Comparison of ENCODE assay signal across 8 cellular contexts in the genomic region with DNA sequence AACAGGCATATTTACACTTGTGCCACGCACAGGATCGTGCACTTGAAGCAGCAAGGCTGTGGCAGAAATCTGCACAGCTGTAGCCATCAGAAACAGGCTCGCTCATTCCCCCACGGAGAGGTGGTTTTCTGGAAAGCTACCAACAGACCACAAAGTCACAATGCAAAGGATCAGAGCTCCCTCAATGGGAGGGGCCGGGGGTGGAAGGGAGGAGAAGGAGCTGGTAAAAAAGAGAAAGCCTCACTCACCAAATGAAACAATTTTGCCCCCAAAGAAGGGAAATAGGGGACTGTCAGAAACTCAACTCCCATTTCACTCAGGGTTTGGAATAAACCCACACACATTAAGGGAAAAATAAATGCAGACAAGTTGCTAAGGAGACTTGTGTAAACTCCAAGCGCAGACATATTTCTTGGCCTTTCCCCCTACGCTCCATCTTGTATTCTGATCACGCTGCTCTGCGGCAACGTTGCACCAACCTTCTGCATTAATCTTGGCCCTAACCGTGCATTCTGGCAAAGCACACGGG. TPM values are rescaled to one million over a fixed set of nuclear protein-coding genes. Genes with fewer than 3 reads are reported as not detected.
DNase-seq lines count a peak whose midpoint lies in the region; ATAC-seq and TF ChIP-seq lines count a peak whose summit lies in the region.

No MANE protein-coding gene starts in this region.

- peak overlapping the region; percentile 92 for H2AK5ac ChIP-seq in IMR-90 (ENCODE audit: low read depth, low read length)

- peaks cover 13% of the 10 kb centered on the region for H3K9me1 ChIP-seq in IMR-90 (ENCODE audit: insufficient read depth, low read length)

- H3K9me3 ChIP-seq in IMR-90 (ENCODE audit: control insufficient read depth, insufficient read depth, low read length) (no peaks in the 10 kb centered on the region), testis (no peaks in the 10 kb centered on the region)

- H4K5ac ChIP-seq in IMR-90 (ENCODE audit: low read depth, low read length), result peak overlapping the region; percentile 6

- peak overlapping the region; percentile 97 for H2BK5ac ChIP-seq in IMR-90 (ENCODE audit: low read depth, low read length, poor library complexity, severe bottlenecking)

- H3K4me1 ChIP-seq in IMR-90 (ENCODE audit: control insufficient read depth, insufficient read depth, low read length) (peaks cover 42% of the 10 kb centered on the region), testis (peaks cover 30% of the 10 kb centered on the region)

- in situ Hi-C loops in IMR-90 (cut with MboI; ENCODE audit: low sequenced_read_pairs), result no loop called here

- ATAC-seq in IMR-90 (ENCODE audit: low read depth), result peak; percentile 41
- no peak for ATAC-seq in HG03025 (IDR thresholded peaks at IDR 0.05; ENCODE audit: low FRiP score, unreplicated experiment)
- no peak for ATAC-seq in GM18517 (IDR thresholded peaks at IDR 0.05; ENCODE audit: unreplicated experiment)
- ATAC-seq in activated T-cell treated with anti-CD3 and anti-CD28 coated beads, Interleukin-2, amount 50 U/mL, for 72 hours (replicated peaks in 1 of 2), result no peak

- H3K4me3 ChIP-seq in IMR-90 (ENCODE audit: insufficient read depth, low read depth, low read length), result peak overlapping the region; percentile 2; the same call in 1 of the 2 replicates
- no peak overlapping the region for H3K4me3 ChIP-seq in testis

- 7% methylated on average over 2 of the region's 12 CpGs; no CpG with 5 or more reads in 1 of the 2 experiments for WGBS in IMR-90 (ENCODE audit: extremely low coverage in 2 of 2, insufficient read length in 1 of 2), 2 experiments
- WGBS in testis, 2 donors, result 31 to 38% methylated on average over 12 of the region's 12 CpGs

- H2BK120ac ChIP-seq in IMR-90 (ENCODE audit: low read depth, low read length), result peak overlapping the region; percentile 90

- peak overlapping the region; percentile 38 for H3K18ac ChIP-seq in IMR-90 (ENCODE audit: low read depth, low read length)

- peaks cover 40% of the 10 kb centered on the region for H3K36me3 ChIP-seq in IMR-90 (ENCODE audit: control insufficient read depth, insufficient read depth, low read length)
- H3K36me3 ChIP-seq in testis (ENCODE audit: low read depth, missing control alignments), result no peaks in the 10 kb centered on the region

- no peak for TF ChIP-seq CTCF in IMR-90 (conservative IDR thresholded peaks at IDR 0.05; ENCODE audit: low read depth, low read length)
- no peak for TF ChIP-seq CTCF in MCF 10A (IDR thresholded peaks at IDR 0.05; ENCODE audit: unreplicated experiment)
- TF ChIP-seq CTCF in testis (IDR thresholded peaks at IDR 0.05), result no peak

- H3K27ac ChIP-seq in IMR-90 (ENCODE audit: insufficient read depth, low read length) (peak overlapping the region; percentile 82), testis (peak overlapping the region; percentile 85 to 91)

- H3K27me3 Mint-ChIP-seq in MCF 10A (ENCODE audit: insufficient read depth, unreplicated experiment), result no peaks in the 10 kb centered on the region
- peaks cover 9% of the 10 kb centered on the region for H3K27me3 Mint-ChIP-seq in activated T-cell treated with anti-CD3 and anti-CD28 coated beads, Interleukin-2, amount 50 U/mL, for 72 hours (ENCODE audit: low read depth)

- intact Hi-C loops in IMR-90 (cut with micrococcal nuclease) (no loop called here), MCF 10A (cut with micrococcal nuclease) (no loop called here), testis (cut with DNase I; ENCODE audit: low total_unique reads) (no loop called here)

- H3K27me3 ChIP-seq in IMR-90 (ENCODE audit: control insufficient read depth, insufficient read depth, low read length), result no peaks in the 10 kb centered on the region
- H3K27me3 ChIP-seq in testis, result no peaks in the 10 kb centered on the region

- H4K8ac ChIP-seq in IMR-90 (ENCODE audit: low read depth in 2 of 2, low read length in 2 of 2), result peak overlapping the region; percentile 17 to 78

- dilution Hi-C loops in IMR-90 (cut with HindIII; ENCODE audit: low sequenced_read_pairs, unreplicated experiment), result no loop called here

- peak overlapping the region; percentile 53; the same call in 1 of the 3 replicates for H2BK15ac ChIP-seq in IMR-90 (ENCODE audit: low read depth, low read length)

- peak overlapping the region; percentile 60 for H3K4me2 ChIP-seq in IMR-90 (ENCODE audit: low read depth, low read length)

- CTCF ChIA-PET in IMR-90 (lab: Yijun Ruan, JAX) (interaction anchor here (0.9 kb wide), 1 partner anchor 20 kb away, joined by 3 read pairs; no protein-coding TSS in a partner anchor), MCF 10A (lab: Yijun Ruan, JAX) (interaction anchor here (0.5 to 3.5 kb wide), 8 partner anchors 18 to 504 kb away, joined by 3 to 32 read pairs (median 4); no protein-coding TSS in a partner anchor)

- H3K4ac ChIP-seq in IMR-90 (ENCODE audit: low read depth, low read length), result peak overlapping the region; percentile 95

- no peak for TF ChIP-seq RAD21 in IMR-90 (IDR thresholded peaks at IDR 0.05; ENCODE audit: low read length)

- H2BK20ac ChIP-seq in IMR-90 (ENCODE audit: low read depth, low read length), result peak overlapping the region; percentile 89

- peak overlapping the region; percentile 85 for H3K56ac ChIP-seq in IMR-90 (ENCODE audit: extremely low read depth, insufficient read depth, low read length)

- H3K36me3 Mint-ChIP-seq in MCF 10A (ENCODE audit: insufficient read depth, unreplicated experiment), result peaks cover 2% of the 10 kb centered on the region
- no peaks in the 10 kb centered on the region for H3K36me3 Mint-ChIP-seq in activated T-cell treated with anti-CD3 and anti-CD28 coated beads, Interleukin-2, amount 50 U/mL, for 72 hours (ENCODE audit: insufficient read depth in 2 of 2)

- H3K9me3 Mint-ChIP-seq in MCF 10A (ENCODE audit: unreplicated experiment), result no peaks in the 10 kb centered on the region
- no peaks in the 10 kb centered on the region for H3K9me3 Mint-ChIP-seq in activated T-cell treated with anti-CD3 and anti-CD28 coated beads, Interleukin-2, amount 50 U/mL, for 72 hours

- no peak overlapping the region for H2AFZ ChIP-seq in IMR-90 (replicated peaks; ENCODE audit: low read length, poor library complexity)

- peaks cover 0 to 14% of the 10 kb centered on the region in 2 experiments; a peak in 3 of 4 replicates for H3K79me1 ChIP-seq in IMR-90 (ENCODE audit: low read depth in 1 of 2, low read length in 2 of 2)

- TF ChIP-seq POLR2A in IMR-90 (IDR thresholded peaks at IDR 0.05; ENCODE audit: low read depth, low read length) (no peak), testis (IDR thresholded peaks at IDR 0.05) (no peak)

- H3K27ac Mint-ChIP-seq in MCF 10A (ENCODE audit: low read depth, unreplicated experiment), result peak overlapping the region; percentile 96
- H3K27ac Mint-ChIP-seq in activated T-cell treated with anti-CD3 and anti-CD28 coated beads, Interleukin-2, amount 50 U/mL, for 72 hours, result no peak overlapping the region

- DNase-seq in IMR-90 (peak; percentile 65), MCF 10A (ENCODE audit: unreplicated experiment) (peak; percentile 75), iris pigment epithelial cell (ENCODE audit: low read depth) (peak; percentile 65), testis (peak; percentile 48), DMS153 (lab: John Stamatoyannopoulos, UW) (no peak)
- DNase-seq in activated T-cell treated with anti-CD3 and anti-CD28 coated beads, Interleukin-2, amount 50 U/mL, for 72 hours, result no peak

- H3K23ac ChIP-seq in IMR-90 (ENCODE audit: low read depth, low read length), result peak overlapping the region; percentile 93

- H3K4me3 Mint-ChIP-seq in MCF 10A (ENCODE audit: unreplicated experiment), result peak overlapping the region; percentile 76
- no peak overlapping the region for H3K4me3 Mint-ChIP-seq in activated T-cell treated with anti-CD3 and anti-CD28 coated beads, Interleukin-2, amount 50 U/mL, for 72 hours

- H3K4me1 Mint-ChIP-seq in MCF 10A (ENCODE audit: insufficient read depth, unreplicated experiment), result peaks cover 76% of the 10 kb centered on the region
- H3K4me1 Mint-ChIP-seq in activated T-cell treated with anti-CD3 and anti-CD28 coated beads, Interleukin-2, amount 50 U/mL, for 72 hours (ENCODE audit: low read depth), result peaks cover 15% of the 10 kb centered on the region

- peak overlapping the region; percentile 26 for H2AK9ac ChIP-seq in IMR-90 (replicated peaks; ENCODE audit: low read depth, low read length, poor library complexity)

- POLR2A ChIA-PET in IMR-90 (lab: Charles Lee; ENCODE audit: unreplicated experiment), result no interaction called here
- POLR2A ChIA-PET in MCF 10A (lab: Yijun Ruan, JAX), result interaction anchor here (0.6 to 7.2 kb wide), 14 partner anchors 8 to 626 kb away, joined by 3 to 290 read pairs (median 21); no protein-coding TSS in a partner anchor

- peaks cover 83% of the 10 kb centered on the region for H4K20me1 ChIP-seq in IMR-90 (ENCODE audit: insufficient read depth, low read length)

- H3K14ac ChIP-seq in IMR-90 (replicated peaks; ENCODE audit: low read depth, low read length), result peak overlapping the region; percentile 89

- H4K91ac ChIP-seq in IMR-90 (ENCODE audit: insufficient read depth, low read depth, low read length), result peak overlapping the region; percentile 88

- H3K9ac ChIP-seq in IMR-90 (ENCODE audit: low read depth, low read length), result peak overlapping the region; percentile 61

- no TSS peak for BruUV-seq in IMR-90 (replicated peaks; lab: Mats Ljungman, UMichigan)
- no TSS peak for BruUV-seq in MCF 10A (replicated peaks; lab: Mats Ljungman, UMichigan)

TF ChIP-seq in IMR-90, 13 proteins besides CTCF, POLR2A, EP300 and RAD21 (continues in another document):
- TF ChIP-seq CEBPB (IDR thresholded peaks at IDR 0.05; ENCODE audit: low read depth, low read length) (no peak), FOS (IDR thresholded peaks at IDR 0.05; ENCODE audit: low read depth, low read length) (no peak)
- TF ChIP-seq, protein P1, sequence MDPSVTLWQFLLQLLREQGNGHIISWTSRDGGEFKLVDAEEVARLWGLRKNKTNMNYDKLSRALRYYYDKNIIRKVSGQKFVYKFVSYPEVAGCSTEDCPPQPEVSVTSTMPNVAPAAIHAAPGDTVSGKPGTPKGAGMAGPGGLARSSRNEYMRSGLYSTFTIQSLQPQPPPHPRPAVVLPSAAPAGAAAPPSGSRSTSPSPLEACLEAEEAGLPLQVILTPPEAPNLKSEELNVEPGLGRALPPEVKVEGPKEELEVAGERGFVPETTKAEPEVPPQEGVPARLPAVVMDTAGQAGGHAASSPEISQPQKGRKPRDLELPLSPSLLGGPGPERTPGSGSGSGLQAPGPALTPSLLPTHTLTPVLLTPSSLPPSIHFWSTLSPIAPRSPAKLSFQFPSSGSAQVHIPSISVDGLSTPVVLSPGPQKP (IDR thresholded peaks at IDR 0.05; ENCODE audit: borderline replicate concordance, low read depth, low read length), result no peak

RNA-seq across cellular contexts. Expression of gene BLID, which starts 43.2 kb away (rescaled TPM):
- 25.8 and 30.8 TPM in 2 replicates for total RNA-seq in IMR-90 (2012; rRNA removed)
- polyA plus RNA-seq in IMR-90 (2012; rRNA removed), result 0.13 and 0.24 TPM in 2 replicates
- not detected in 2 replicates for polyA plus RNA-seq in IMR-90 (2012; cell fraction: cytosol; rRNA removed)
- polyA plus RNA-seq in IMR-90 (2012; cell fraction: nucleus; rRNA removed; ENCODE audit: low replicate concordance), result 0.24 and 2.9 TPM in 2 replicates
- 4.1 and 4.5 TPM in 2 replicates for total RNA-seq in MCF 10A (2022)
- 1 to 10 TPM; 2.8 to 4.6 TPM for total RNA-seq in testis
- not detected for polyA plus RNA-seq in testis (ENCODE audit: insufficient read depth, low read depth, low replicate concordance)
- total RNA-seq in activated T-cell treated with anti-CD3 and anti-CD28 coated beads, Interleukin-2, amount 50 U/mL, for 72 hours, result not detected

Comparison
In these comparisons a context has a peak if more than half of its experiments do, and no peak if none do; other contexts are left out.
1. DNase-seq: peak in IMR-90 (single experiment), MCF 10A (single experiment), iris pigment epithelial cell (single experiment) and testis (single experiment); none in activated T-cell treated with anti-CD3 and anti-CD28 coated beads, Interleukin-2, amount 50 U/mL, for 72 hours (0 of 2) and DMS153 (single experiment).